In genomic region chr10:61472090-61472674, GRCh38 we compare ENCODE assay signal across 29 cellular contexts. TPM values are rescaled to one million over a fixed set of nuclear protein-coding genes. Genes with fewer than 3 reads are reported as not detected.
A peak's percentile ranks its signal among the peaks of the same experiment; 100 is the strongest.
DNase-seq lines count a peak whose midpoint lies in the region; ATAC-seq, FAIRE-seq and TF ChIP-seq lines count a peak whose summit lies in the region.
"Had no signal": no experiment of that assay in that cellular context is flagged by ENCODE, and none has a peak within 500 bp of the region (broad histone marks: within the 10 kb centered on the region; RNA-seq: fewer than 3 reads in every experiment).

No MANE protein-coding gene starts in this region.

- in situ Hi-C loops in SK-MEL-5 (cut with HindIII; ENCODE audit: low pct_unique_long_range_greater_than_20kb, low sequenced_read_pairs) (no loop called here), HepG2 (cut with HindIII; ENCODE audit: extremely low pct_ligation_motif_present, low pct_unique_long_range_greater_than_20kb) (no loop called here)

- H3K9ac ChIP-seq in HepG2 (ENCODE audit: insufficient read depth, low read depth, low read length) = no peak overlapping the region

- H3K27ac ChIP-seq in A673 (ENCODE audit: low read depth, low read length, poor library complexity, severe bottlenecking) = no peak overlapping the region
- no peak overlapping the region for H3K27ac ChIP-seq in HepG2 (ENCODE audit: extremely low read length, insufficient read depth, low read length)
- H3K27ac ChIP-seq: HL-60, ovary, transverse colon had no signal

- TF ChIP-seq POLR2A in HepG2 (IDR thresholded peaks at IDR 0.05; ENCODE audit: insufficient read depth in 1 of 2, low read depth in 2 of 2, low read length in 2 of 2) = no peak
- TF ChIP-seq POLR2A in H54 (IDR thresholded peaks at IDR 0.05; ENCODE audit: low read depth, low read length) = no peak

- H3K36me3 ChIP-seq in A673 (ENCODE audit: insufficient read depth, low read length, poor library complexity, severe bottlenecking) (no peaks in the 10 kb centered on the region), HepG2 (replicated peaks in 1 of 2; ENCODE audit: control insufficient read depth in 1 of 2, insufficient read depth in 2 of 2, low read length in 2 of 2) (no peaks in the 10 kb centered on the region)
- H3K36me3 ChIP-seq: ovary, transverse colon had no signal

- H3K27ac Mint-ChIP-seq in chondrocyte (ENCODE audit: unreplicated experiment) = no peak overlapping the region
- H3K27ac Mint-ChIP-seq: activated CD4-positive, alpha-beta T cell treated with anti-CD3 and anti-CD28 coated beads, Interleukin-2, amount 10 ng/mL, durations not matched to agents 7 days and 5 days; natural killer cell treated with Interleukin-12 subunit alpha and Interleukin-12 subunit beta and Interleukin-15 and Interleukin-18, amount 100 ng/mL, for 72 hours had no signal

- H4K20me1 ChIP-seq in HepG2 (ENCODE audit: insufficient read depth, low read length) = no peaks in the 10 kb centered on the region

- no peaks in the 10 kb centered on the region for H3K36me3 Mint-ChIP-seq in chondrocyte (ENCODE audit: low read depth)
- H3K36me3 Mint-ChIP-seq: natural killer cell treated with Interleukin-12 subunit alpha and Interleukin-12 subunit beta and Interleukin-15 and Interleukin-18, amount 100 ng/mL, for 72 hours had no signal

- CTCF ChIA-PET in A673 (lab: Charles Lee) (no interaction called here), HepG2 (lab: Yijun Ruan, JAX; ENCODE audit: low intra/inter-chr PET ratio, low total read pairs) (no interaction called here)

- no peak for TF ChIP-seq RAD21 in HepG2 (CRISPR knock-in tag; IDR thresholded peaks at IDR 0.05)

- ATAC-seq in HepG2 = no peak
- ATAC-seq in HG03432 (IDR thresholded peaks at IDR 0.05; ENCODE audit: unreplicated experiment) = no peak
- ATAC-seq: activated T-cell treated with anti-CD3 and anti-CD28 coated beads, Interleukin-2, amount 50 U/mL, for 4 hours; mucosa of descending colon; natural killer cell treated with Interleukin-12 subunit alpha and Interleukin-12 subunit beta and Interleukin-15 and Interleukin-18, amount 100 ng/mL, for 72 hours had no signal

- no peaks in the 10 kb centered on the region for H3K79me2 ChIP-seq in HepG2 (ENCODE audit: insufficient read depth, low read length)

- H3K4me1 ChIP-seq in A673 (ENCODE audit: insufficient read depth, low read length, poor library complexity, severe bottlenecking) (peaks cover 4% of the 10 kb centered on the region), HepG2 (ENCODE audit: insufficient read depth, low read length) (no peaks in the 10 kb centered on the region)
- H3K4me1 ChIP-seq: transverse colon had no signal

- H3K4me3 Mint-ChIP-seq in chondrocyte (ENCODE audit: unreplicated experiment) = no peak overlapping the region
- H3K4me3 Mint-ChIP-seq: activated CD4-positive, alpha-beta T cell treated with anti-CD3 and anti-CD28 coated beads, Interleukin-2, amount 10 ng/mL, durations not matched to agents 7 days and 5 days; activated T-cell treated with anti-CD3 and anti-CD28 coated beads, Interleukin-2, amount 50 U/mL, for 4 hours; natural killer cell treated with Interleukin-12 subunit alpha and Interleukin-12 subunit beta and Interleukin-15 and Interleukin-18, amount 100 ng/mL, for 72 hours had no signal

- POLR2A ChIA-PET in A673 (lab: Charles Lee; ENCODE audit: low non-redundant PET) (no interaction called here), HepG2 (lab: Yijun Ruan, JAX) (no interaction called here)

- H3K27me3 ChIP-seq in A673 (replicated peaks; ENCODE audit: insufficient read depth, low read depth, low read length, poor library complexity) (no peaks in the 10 kb centered on the region), HepG2 (ENCODE audit: control insufficient read depth in 1 of 2, insufficient read depth in 2 of 2, low read length in 2 of 2) (0 out of 5 replicates have a peak, but pooled peaks cover 0 to 1% of the 10 kb centered on the region in 2 experiments)
- H3K27me3 ChIP-seq: ovary, transverse colon had no signal

- H2AFZ ChIP-seq in HepG2 (ENCODE audit: low read length) = no peak overlapping the region

- DNase-seq in A673 (ENCODE audit: low spot score) (no peak), HCEC 1CT (peak; percentile 22), SK-MEL-5 (ENCODE audit: low read depth, low spot score) (peak; percentile 40), HepG2 (ENCODE audit: low spot score) (no peak), GM19240 (ENCODE audit: insufficient read length, low spot score) (no peak), chondrocyte (ENCODE audit: low spot score) (no peak), H54 (ENCODE audit: insufficient read length, low spot score) (no peak)
- DNase-seq: activated CD4-positive, alpha-beta T cell treated with anti-CD3 and anti-CD28 coated beads, Interleukin-2, amount 10 ng/mL, durations not matched to agents 7 days and 5 days; activated gamma-delta T cell treated with Interleukin-2 at 50 U/mL for 16 hours; activated T-cell treated with anti-CD3 and anti-CD28 coated beads, Interleukin-2, amount 50 U/mL, for 4 hours; central memory CD4-positive, alpha-beta T cell; DMS53; mucosa of descending colon; NCI-H1417; NCI-H2081 treated with DMSO at 0.1 percent for 48 hours; NCI-H226; NCI-H69; ovary; transverse colon had no signal

- FAIRE-seq in HepG2 (lab: Jason Lieb, UNC) (no peak), H54 (lab: Jason Lieb, UNC) (no peak)
- FAIRE-seq: astrocyte, G401.6, GM19239, keratinocyte had no signal

- H3K9me3 Mint-ChIP-seq in chondrocyte (ENCODE audit: low read depth) = no peaks in the 10 kb centered on the region
- H3K9me3 Mint-ChIP-seq: activated CD4-positive, alpha-beta T cell treated with anti-CD3 and anti-CD28 coated beads, Interleukin-2, amount 10 ng/mL, durations not matched to agents 7 days and 5 days; activated T-cell treated with anti-CD3 and anti-CD28 coated beads, Interleukin-2, amount 50 U/mL, for 4 hours; natural killer cell treated with Interleukin-12 subunit alpha and Interleukin-12 subunit beta and Interleukin-15 and Interleukin-18, amount 100 ng/mL, for 72 hours had no signal

- BruUV-seq in A673 (replicated peaks; lab: Mats Ljungman, UMichigan) (no TSS peak), HepG2 (replicated peaks; lab: Mats Ljungman, UMichigan) (no TSS peak)

- H3K4me3 ChIP-seq in A673 (ENCODE audit: low read depth, low read length, poor library complexity, severe bottlenecking) = no peak overlapping the region
- no peak overlapping the region for H3K4me3 ChIP-seq in HepG2 (replicated peaks in 1 of 3; ENCODE audit: insufficient read depth in 1 of 3, low read depth in 2 of 3, low read length in 3 of 3)
- H3K4me3 ChIP-seq: lung, mucosa of descending colon, ovary, transverse colon had no signal

- intact Hi-C loops in A673 (cut with micrococcal nuclease; ENCODE audit: unreplicated experiment) = no loop called here
- intact Hi-C loops in HepG2 (cut with micrococcal nuclease; ENCODE audit: unreplicated experiment) = no loop called here

- H3K27me3 Mint-ChIP-seq in chondrocyte (ENCODE audit: low read depth) = no peaks in the 10 kb centered on the region

- WGBS in HepG2 (ENCODE audit: low lambda C conversion rate) = 3% methylated on average over 5 of the region's 5 CpGs

- TF ChIP-seq EP300 in HepG2 (IDR thresholded peaks at IDR 0.05; ENCODE audit: low read depth in 2 of 2, low read length in 2 of 2) (no peak), HepG2 (CRISPR knock-in tag; IDR thresholded peaks at IDR 0.05; ENCODE audit: borderline replicate concordance) (no peak)

- 0 out of 2 replicates have a peak, but pooled peaks have one; percentile 29 for TF ChIP-seq CTCF in A673 (conservative IDR thresholded peaks at IDR 0.05; ENCODE audit: low read depth, low read length)
- 0 out of 2 replicates have a peak, but pooled peaks have one; percentile 9 for TF ChIP-seq CTCF in HepG2 (CRISPR knock-in tag; IDR thresholded peaks at IDR 0.05)
- no peak for TF ChIP-seq CTCF in chondrocyte (IDR thresholded peaks at IDR 0.05)

- H3K4me2 ChIP-seq in HepG2 (ENCODE audit: low read depth, low read length) = no peak overlapping the region

- no peaks in the 10 kb centered on the region for H3K9me3 ChIP-seq in A673 (ENCODE audit: low read depth, low read length, poor library complexity, severe bottlenecking)
- no peaks in the 10 kb centered on the region for H3K9me3 ChIP-seq in HepG2 (ENCODE audit: low read length)
- H3K9me3 ChIP-seq: mucosa of descending colon, ovary, transverse colon had no signal

- H3K4me1 Mint-ChIP-seq in chondrocyte (ENCODE audit: low read depth) = peaks cover 19% of the 10 kb centered on the region
- H3K4me1 Mint-ChIP-seq: activated CD4-positive, alpha-beta T cell treated with anti-CD3 and anti-CD28 coated beads, Interleukin-2, amount 10 ng/mL, durations not matched to agents 7 days and 5 days had no signal

RNA-seq across cellular contexts. Expression of gene TMEM26, which starts 19.0 kb away (rescaled TPM):
- total RNA-seq in A673 (2021) (not detected in 2 replicates), HepG2 (2016; rRNA removed; fragmentation: Illumina TruSeq; extraction: Trizol) (not detected in 2 replicates), chondrocyte (0.92 to 1.9 TPM (median 1.0 TPM) in 3 replicates)
- total RNA-seq in SK-MEL-5 (2014; rRNA removed; shearing (Covaris generic)) = not detected in 2 replicates
- not detected in 2 replicates for polyA plus RNA-seq in SK-MEL-5 (2015; cell fraction: cytosol; rRNA removed)
- not detected in 2 replicates for polyA plus RNA-seq in SK-MEL-5 (2015; cell fraction: nucleus; rRNA removed)
- not detected in 2 replicates for total RNA-seq in HepG2 (2016; cell fraction: cytosol; rRNA removed; fragmentation: Illumina TruSeq; extraction: Trizol; ENCODE audit: low read depth)
- not detected in 2 replicates for total RNA-seq in HepG2 (2016; cell fraction: insoluble cytoplasmic fraction; rRNA removed; fragmentation: Illumina TruSeq; extraction: Trizol)
- total RNA-seq in HepG2 (2016; cell fraction: membrane; rRNA removed; fragmentation: Illumina TruSeq; extraction: Trizol) = not detected in 2 replicates
- not detected in 2 replicates for total RNA-seq in HepG2 (2016; cell fraction: nucleus; rRNA removed; fragmentation: Illumina TruSeq; extraction: Trizol)
- not detected in 2 replicates for polyA plus RNA-seq in HepG2 (2011; rRNA removed)
- polyA plus RNA-seq in HepG2 (2011; cell fraction: cytosol; rRNA removed) = not detected in 2 replicates
- polyA plus RNA-seq in HepG2 (2011; cell fraction: nucleus; rRNA removed) = not detected in 2 replicates
- polyA plus RNA-seq in HepG2 (2012) = not detected in 2 replicates
- polyA plus RNA-seq in HepG2 (2016; cell fraction: cytosol; fragmentation: Illumina TruSeq; extraction: Trizol; ENCODE audit: low read depth) = not detected in 2 replicates
- polyA plus RNA-seq in HepG2 (2016; cell fraction: insoluble cytoplasmic fraction; fragmentation: Illumina TruSeq; extraction: Trizol; ENCODE audit: low read depth) = not detected in 2 replicates
- not detected in 2 replicates for polyA plus RNA-seq in HepG2 (2016; cell fraction: membrane; fragmentation: Illumina TruSeq; extraction: Trizol; ENCODE audit: low read depth)
- not detected in 2 replicates for polyA plus RNA-seq in HepG2 (2016; cell fraction: nucleus; fragmentation: Illumina TruSeq; extraction: Trizol; ENCODE audit: insufficient read depth, low read depth)
- polyA minus RNA-seq in HepG2 (2011; rRNA and poly(A)+ RNA removed; ENCODE audit: low replicate concordance) = not detected in 2 replicates
- not detected in 2 replicates for polyA minus RNA-seq in HepG2 (2011; cell fraction: cytosol; rRNA and poly(A)+ RNA removed)
- polyA minus RNA-seq in HepG2 (2011; cell fraction: nucleus; rRNA and poly(A)+ RNA removed) = not detected in 2 replicates
- total RNA-seq: activated CD4-positive, alpha-beta T cell treated with anti-CD3 and anti-CD28 coated beads, Interleukin-2, amount 10 ng/mL, durations not matched to agents 7 days and 5 days; activated T-cell treated with anti-CD3 and anti-CD28 coated beads, Interleukin-2, amount 50 U/mL, for 4 hours; dermis microvascular lymphatic vessel endothelial cell; natural killer cell treated with Interleukin-12 subunit alpha and Interleukin-12 subunit beta and Interleukin-15 and Interleukin-18, amount 100 ng/mL, for 72 hours; T-helper 2 cell treated with Interferon-gamma antibody and Interleukin-4, amounts not matched to agents 100 ng/mL and 5 ng/mL, for 36 hours had no signal
- polyA plus RNA-seq: keratinocyte had no signal

Comparison
In these comparisons a context has a peak if more than half of its experiments do, and no peak if none do; other contexts are left out.
1. DNase-seq: peak in HCEC 1CT (single experiment) and SK-MEL-5 (single experiment); none in A673 (single experiment), HepG2 (single experiment), GM19240 (single experiment), chondrocyte (single experiment) and H54 (single experiment).